In the genomic region with DNA sequence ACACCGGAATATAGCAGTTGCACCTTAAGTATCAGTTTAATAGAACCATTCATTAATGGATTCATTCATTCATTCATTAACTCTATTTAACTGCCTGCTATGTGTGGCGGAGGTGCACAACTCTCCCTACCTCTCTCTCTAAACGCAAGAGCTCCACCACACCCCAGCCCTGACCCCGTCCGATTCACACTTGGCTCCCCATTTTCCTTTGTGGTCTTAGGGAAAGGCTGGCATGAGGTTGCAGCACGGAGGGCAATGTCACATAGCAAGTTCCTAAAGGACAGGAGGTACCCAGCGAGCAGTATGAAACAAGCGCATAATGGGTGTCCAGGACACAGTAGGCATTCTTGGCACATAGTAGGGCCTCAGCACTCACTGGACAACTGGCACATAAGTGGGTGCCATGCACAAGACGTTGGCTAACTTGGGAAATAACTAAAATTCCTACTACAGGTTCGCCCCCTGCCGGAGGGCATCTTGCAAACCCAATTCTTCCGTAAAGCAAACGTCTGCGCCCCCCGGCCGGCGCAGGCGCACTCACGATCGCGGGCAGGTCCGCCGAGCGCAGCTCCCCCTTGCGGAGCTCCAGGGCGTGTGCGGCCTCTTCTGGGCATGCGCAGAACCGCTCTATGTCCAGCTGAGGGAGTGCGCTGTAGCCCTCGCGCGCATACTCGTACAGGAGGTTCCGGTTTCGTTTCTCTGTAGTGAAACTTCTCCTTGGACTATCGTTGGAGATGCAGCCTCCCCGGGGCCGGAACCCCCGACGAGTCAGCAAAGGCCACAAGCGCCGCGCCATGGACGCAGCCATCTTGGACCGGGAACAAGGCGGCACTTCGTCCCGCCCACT, we compare ENCODE assay signal across 8 cellular contexts. TPM values are rescaled to one million over a fixed set of nuclear protein-coding genes. Genes with fewer than 3 reads are reported as not detected.
DNase-seq lines count a peak whose midpoint lies in the region; ATAC-seq and TF ChIP-seq lines count a peak whose summit lies in the region.

Gene SARS2 (minus strand): TSS at position 835 of the 847 bp plus-strand sequence. CDS start 27 bp downstream, at position 808.

- no peak for TF ChIP-seq POLR2A in Peyer's patch (IDR thresholded peaks at IDR 0.05)
- peak in 1 of 4 donors; percentile 21 for TF ChIP-seq POLR2A in esophagus squamous epithelium (IDR thresholded peaks at IDR 0.05)

- ATAC-seq in DND-41 (ENCODE audit: insufficient read depth, low read depth), result peak; percentile 58
- ATAC-seq in activated T-cell treated with anti-CD3 and anti-CD28 coated beads, Interleukin-2, amount 50 U/mL, for 72 hours (replicated peaks in 1 of 2), result peak; percentile 7 to 64
- ATAC-seq in stimulated activated effector memory CD8-positive, alpha-beta T cell treated with anti-CD3 and anti-CD28 coated beads, Interleukin-12 subunit alpha, Interleukin-12 subunit beta, amount 100 ng/mL, for 72 hours, result peak; percentile 75

- peaks cover 3% of the 10 kb centered on the region for H3K9me3 ChIP-seq in DND-41 (ENCODE audit: insufficient read depth, low read length, severe bottlenecking)
- H3K9me3 ChIP-seq in GM23248 (ENCODE audit: low read depth), result no peaks in the 10 kb centered on the region
- H3K9me3 ChIP-seq in Karpas-422 (ENCODE audit: low read length), result no peaks in the 10 kb centered on the region
- peaks cover 0 to under 1% (median 0%) of the 10 kb centered on the region in 4 donors for H3K9me3 ChIP-seq in Peyer's patch
- H3K9me3 ChIP-seq in esophagus squamous epithelium, result peaks cover 0 to 4% (median 0%) of the 10 kb centered on the region in 3 donors

- H3K4me1 ChIP-seq in DND-41 (ENCODE audit: insufficient read depth, low read length) (peaks cover 30% of the 10 kb centered on the region), GM23248 (ENCODE audit: insufficient read depth) (peaks cover 12% of the 10 kb centered on the region; the same call in 1 of the 2 replicates), Karpas-422 (ENCODE audit: low read length) (peaks cover 16% of the 10 kb centered on the region), Peyer's patch (peaks cover 0 to 15% (median 7%) of the 10 kb centered on the region in 4 donors), esophagus squamous epithelium (peaks cover 12 to 30% (median 18%) of the 10 kb centered on the region in 3 donors)

- H3K9me2 ChIP-seq in GM23248 (ENCODE audit: insufficient read depth) (no peaks in the 10 kb centered on the region), Karpas-422 (replicated peaks; ENCODE audit: insufficient read depth, low read length) (no peaks in the 10 kb centered on the region)

- H3K4me3 Mint-ChIP-seq in activated T-cell treated with anti-CD3 and anti-CD28 coated beads, Interleukin-2, amount 50 U/mL, for 72 hours, result peak within 1 kb of the TSS; percentile 98
- peak within 1 kb of the TSS; percentile 97 for H3K4me3 Mint-ChIP-seq in stimulated activated effector memory CD8-positive, alpha-beta T cell treated with anti-CD3 and anti-CD28 coated beads, Interleukin-12 subunit alpha, Interleukin-12 subunit beta, amount 100 ng/mL, for 72 hours

- in situ Hi-C loops in GM23248 (cut with MboI), result no loop called here

- TF ChIP-seq CTCF in DND-41 (IDR thresholded peaks at IDR 0.05; ENCODE audit: borderline replicate concordance, extremely low read depth, low read length, poor library complexity, severe bottlenecking) (peak; percentile 99), Peyer's patch (IDR thresholded peaks at IDR 0.05) (peak; percentile 97 to 100 (median 99)), esophagus squamous epithelium (IDR thresholded peaks at IDR 0.05) (peak; percentile 92 to 100 (median 99))

- WGBS in GM23248 (ENCODE audit: low coverage in 1 of 2, low lambda C conversion rate in 2 of 2, missing lambda C conversion rate in 2 of 2), 2 experiments, result 2% methylated on average over 45 to 49 of the region's 49 CpGs
- 4 to 10% methylated on average over 8 to 13 of the region's 49 CpGs for WGBS in esophagus squamous epithelium, 2 donors

- peak within 1 kb of the TSS; percentile 81 to 82 for H3K4me3 ChIP-seq in DND-41 (ENCODE audit: low read depth in 1 of 2, low read length in 2 of 2)
- H3K4me3 ChIP-seq in GM23248, result peak within 1 kb of the TSS; percentile 82
- peak within 1 kb of the TSS; percentile 96 for H3K4me3 ChIP-seq in Karpas-422 (ENCODE audit: low read length)
- H3K4me3 ChIP-seq in Peyer's patch, result peak within 1 kb of the TSS; percentile 52 to 73 (median 70)
- peak within 1 kb of the TSS; percentile 63 to 93 (median 72) for H3K4me3 ChIP-seq in esophagus squamous epithelium

- no peaks in the 10 kb centered on the region for H3K27me3 Mint-ChIP-seq in activated T-cell treated with anti-CD3 and anti-CD28 coated beads, Interleukin-2, amount 50 U/mL, for 72 hours (ENCODE audit: low read depth)

- intact Hi-C loops in esophagus squamous epithelium (cut with DNase I), result no loop called here

- peak within 1 kb of the TSS; percentile 90 for H3K27ac ChIP-seq in DND-41 (ENCODE audit: low read length)
- H3K27ac ChIP-seq in GM23248, result peak within 1 kb of the TSS; percentile 77
- peak within 1 kb of the TSS; percentile 54; the same call in 1 of the 2 replicates for H3K27ac ChIP-seq in Karpas-422 (ENCODE audit: low read length)
- peak within 1 kb of the TSS; percentile 79 to 92 (median 84) for H3K27ac ChIP-seq in Peyer's patch
- peak within 1 kb of the TSS; percentile 87 to 92 (median 91) for H3K27ac ChIP-seq in esophagus squamous epithelium

- H3K9ac ChIP-seq in DND-41 (ENCODE audit: low read depth, low read length) (peak within 1 kb of the TSS; percentile 73), GM23248 (peak within 1 kb of the TSS; percentile 93), Karpas-422 (ENCODE audit: low read length) (peak within 1 kb of the TSS; percentile 95)

- DNase-seq in DND-41 (peak; percentile 92), GM23248 (peak; percentile 96), Karpas-422 (peak; percentile 96), Peyer's patch (peak; percentile 92 to 96 (median 96)), esophagus squamous epithelium (lab: John Stamatoyannopoulos, UW) (peak; percentile 80), myocyte (ENCODE audit: low read depth) (peak; percentile 94)
- peak; percentile 88 to 94 for DNase-seq in activated T-cell treated with anti-CD3 and anti-CD28 coated beads, Interleukin-2, amount 50 U/mL, for 72 hours
- DNase-seq in stimulated activated effector memory CD8-positive, alpha-beta T cell treated with anti-CD3 and anti-CD28 coated beads, Interleukin-12 subunit alpha, Interleukin-12 subunit beta, amount 100 ng/mL, for 72 hours (ENCODE audit: low spot score in 2 of 2), result peak; percentile 96 to 98

- H4K20me1 ChIP-seq in DND-41 (ENCODE audit: insufficient read depth, low read length) (peaks cover 5% of the 10 kb centered on the region; the same call in 1 of the 2 replicates), GM23248 (ENCODE audit: insufficient read depth) (no peaks in the 10 kb centered on the region), Karpas-422 (ENCODE audit: insufficient read depth, low read depth, low read length) (peaks cover 5% of the 10 kb centered on the region; the same call in 1 of the 2 replicates)

- H2AFZ ChIP-seq in DND-41 (ENCODE audit: low read depth, low read length) (peak within 1 kb of the TSS; percentile 87), GM23248 (peak within 1 kb of the TSS; percentile 83), Karpas-422 (ENCODE audit: low read length) (peak within 1 kb of the TSS; percentile 76; the same call in 1 of the 2 replicates)

- H3K4me2 ChIP-seq in DND-41 (ENCODE audit: insufficient read depth, low read length) (peak within 1 kb of the TSS; percentile 83), GM23248 (ENCODE audit: unreplicated experiment) (peak within 1 kb of the TSS; percentile 94), Karpas-422 (ENCODE audit: low read depth, low read length, poor library complexity, severe bottlenecking) (peak within 1 kb of the TSS; percentile 94)

- no peaks in the 10 kb centered on the region for H3K9me3 Mint-ChIP-seq in activated T-cell treated with anti-CD3 and anti-CD28 coated beads, Interleukin-2, amount 50 U/mL, for 72 hours
- H3K9me3 Mint-ChIP-seq in stimulated activated effector memory CD8-positive, alpha-beta T cell treated with anti-CD3 and anti-CD28 coated beads, Interleukin-12 subunit alpha, Interleukin-12 subunit beta, amount 100 ng/mL, for 72 hours, result no peaks in the 10 kb centered on the region

- H3K4me1 Mint-ChIP-seq in activated T-cell treated with anti-CD3 and anti-CD28 coated beads, Interleukin-2, amount 50 U/mL, for 72 hours (ENCODE audit: low read depth), result peaks cover 62% of the 10 kb centered on the region
- H3K4me1 Mint-ChIP-seq in stimulated activated effector memory CD8-positive, alpha-beta T cell treated with anti-CD3 and anti-CD28 coated beads, Interleukin-12 subunit alpha, Interleukin-12 subunit beta, amount 100 ng/mL, for 72 hours, result peaks cover 49% of the 10 kb centered on the region

- H3K36me3 ChIP-seq in DND-41 (ENCODE audit: insufficient read depth, low read length) (peaks cover 33% of the 10 kb centered on the region), GM23248 (ENCODE audit: low read depth) (no peaks in the 10 kb centered on the region), Karpas-422 (ENCODE audit: insufficient read depth, low read length) (peaks cover 18% of the 10 kb centered on the region), Peyer's patch (peaks cover 0 to 22% (median 0%) of the 10 kb centered on the region in 3 donors), esophagus squamous epithelium (peaks cover under 1 to 45% (median 8%) of the 10 kb centered on the region in 3 donors)

- H3F3A ChIP-seq in GM23248 (ENCODE audit: insufficient read depth), result no peaks in the 10 kb centered on the region

- H3K79me2 ChIP-seq in DND-41 (ENCODE audit: insufficient read depth, low read length), result peaks cover 44% of the 10 kb centered on the region
- H3K79me2 ChIP-seq in GM23248 (ENCODE audit: insufficient read depth), result peaks cover 55% of the 10 kb centered on the region
- H3K79me2 ChIP-seq in Karpas-422 (ENCODE audit: low read length), result peaks cover 43% of the 10 kb centered on the region

- H3K27me3 ChIP-seq in DND-41 (ENCODE audit: insufficient read depth, low read length, poor library complexity) (no peaks in the 10 kb centered on the region), GM23248 (replicated peaks; ENCODE audit: insufficient read depth) (no peaks in the 10 kb centered on the region), Karpas-422 (ENCODE audit: low read length) (no peaks in the 10 kb centered on the region), Peyer's patch (no peaks in the 10 kb centered on the region), esophagus squamous epithelium (no peaks in the 10 kb centered on the region)

- peak within 1 kb of the TSS; percentile 93 for H3K27ac Mint-ChIP-seq in activated T-cell treated with anti-CD3 and anti-CD28 coated beads, Interleukin-2, amount 50 U/mL, for 72 hours
- peak within 1 kb of the TSS; percentile 98 for H3K27ac Mint-ChIP-seq in stimulated activated effector memory CD8-positive, alpha-beta T cell treated with anti-CD3 and anti-CD28 coated beads, Interleukin-12 subunit alpha, Interleukin-12 subunit beta, amount 100 ng/mL, for 72 hours

- peaks cover 8 to 23% of the 10 kb centered on the region in 2 donors for H3K36me3 Mint-ChIP-seq in activated T-cell treated with anti-CD3 and anti-CD28 coated beads, Interleukin-2, amount 50 U/mL, for 72 hours (ENCODE audit: insufficient read depth in 2 of 2)
- H3K36me3 Mint-ChIP-seq in stimulated activated effector memory CD8-positive, alpha-beta T cell treated with anti-CD3 and anti-CD28 coated beads, Interleukin-12 subunit alpha, Interleukin-12 subunit beta, amount 100 ng/mL, for 72 hours, result peaks cover 65% of the 10 kb centered on the region

RNA-seq across cellular contexts. Expression of gene SARS2, which starts in this region (rescaled TPM):
- 18.0 and 33.2 TPM in 2 replicates for total RNA-seq in GM23248 (2014; rRNA removed; shearing (Covaris generic))
- polyA plus RNA-seq in GM23248 (2016; fragmentation: Nextera tagmentation; extraction: Ambion mirVana), result 18.4 and 20.0 TPM in 2 replicates
- 16.8 and 38.2 TPM in 2 replicates for total RNA-seq in Karpas-422 (2014; rRNA removed; shearing (Covaris generic); ENCODE audit: low replicate concordance)
- 100 to 1,000 TPM in 1 of 4 donors, 10 to 100 TPM in 3; 18.2 to 134 (median 38.4) TPM for total RNA-seq in Peyer's patch
- total RNA-seq in activated T-cell treated with anti-CD3 and anti-CD28 coated beads, Interleukin-2, amount 50 U/mL, for 72 hours, result 10 to 100 TPM; 21.1 to 30.1 TPM
- 10 to 100 TPM; 21.2 to 32.7 (median 25.2) TPM for total RNA-seq in esophagus squamous epithelium
- 34.6 and 42.8 TPM in 2 replicates for total RNA-seq in myocyte
- polyA plus RNA-seq in myocyte (2012), result 22.7 TPM

Comparison
In these comparisons a context has a peak if more than half of its experiments do, and no peak if none do; other contexts are left out.
1. Peak in every context shown above with its lines: DNase-seq, ATAC-seq, H3K4me3 ChIP-seq and H3K27ac ChIP-seq.